13 cellular contexts compared by ENCODE assay signal in the genomic region with DNA sequence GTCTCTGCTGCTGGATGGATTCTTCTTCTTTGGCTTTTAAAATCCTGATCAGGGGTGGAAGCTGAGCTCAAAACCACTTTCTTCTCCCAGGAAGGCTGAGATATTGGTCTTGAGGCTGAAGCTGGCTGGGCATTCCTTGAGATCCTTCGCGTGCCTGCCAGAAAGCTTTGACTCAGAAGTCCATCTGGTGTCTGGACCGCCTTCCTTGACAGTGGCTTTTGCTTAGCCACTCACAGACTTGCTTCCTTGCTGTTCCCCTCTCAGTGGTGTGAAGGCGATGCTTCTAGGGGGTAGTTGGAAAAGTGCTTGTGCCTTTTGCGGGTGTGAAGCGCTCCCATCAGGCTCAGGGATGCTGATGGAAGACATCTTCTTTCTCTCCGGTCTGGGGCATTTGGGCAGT. TPM values are rescaled to one million over a fixed set of nuclear protein-coding genes. Genes with fewer than 3 reads are reported as not detected.
DNase-seq lines count a peak whose midpoint lies in the region; ATAC-seq, FAIRE-seq and TF ChIP-seq lines count a peak whose summit lies in the region.
"Had no signal": no experiment of that assay in that cellular context is flagged by ENCODE, and none has a peak within 500 bp of the region (broad histone marks: within the 10 kb centered on the region; RNA-seq: fewer than 3 reads in every experiment).

No MANE protein-coding gene starts in this region.

- no peaks in the 10 kb centered on the region for H3K9me3 ChIP-seq in heart right ventricle
- no peaks in the 10 kb centered on the region for H3K9me3 ChIP-seq in astrocyte (ENCODE audit: insufficient read depth, low read depth, low read length)
- H3K9me3 ChIP-seq in upper lobe of right lung = no peaks in the 10 kb centered on the region
- H3K9me3 ChIP-seq: ovary, testis had no signal

- intact Hi-C loops in heart right ventricle (cut with DNase I) (loop anchor here in 3 of 10 donors (5.0 to 10.0 kb wide), 4 partner anchors 65 to 1265 kb away; no protein-coding TSS in a partner anchor), cardiac septum (cut with DNase I) (no loop called here), upper lobe of right lung (cut with DNase I) (no loop called here), posterior cingulate gyrus (cut with DNase I) (no loop called here), lower leg skin (cut with DNase I; ENCODE audit: low total_unique reads) (no loop called here)

- no peaks in the 10 kb centered on the region for H3K27me3 ChIP-seq in heart right ventricle
- H3K27me3 ChIP-seq in astrocyte (ENCODE audit: insufficient read depth, low read length) = no peaks in the 10 kb centered on the region
- no peaks in the 10 kb centered on the region for H3K27me3 ChIP-seq in upper lobe of right lung
- H3K27me3 ChIP-seq: ovary, testis had no signal

- no peak for TF ChIP-seq CTCF in heart right ventricle (IDR thresholded peaks at IDR 0.05)
- TF ChIP-seq CTCF in astrocyte (IDR thresholded peaks at IDR 0.05; ENCODE audit: insufficient read depth, low read depth, low read length) = no peak
- no peak for TF ChIP-seq CTCF in foreskin fibroblast (IDR thresholded peaks at IDR 0.05; ENCODE audit: low read depth, low read length)
- no peak for TF ChIP-seq CTCF in upper lobe of right lung (IDR thresholded peaks at IDR 0.05)
- no peak for TF ChIP-seq CTCF in lower leg skin (IDR thresholded peaks at IDR 0.05)

- no peaks in the 10 kb centered on the region for H4K20me1 ChIP-seq in astrocyte (ENCODE audit: insufficient read depth, low read length)

- ATAC-seq in heart right ventricle (no peak), upper lobe of right lung (no peak)

- peaks cover 11% of the 10 kb centered on the region for H3K27me3 Mint-ChIP-seq in astrocyte (ENCODE audit: low read depth, unreplicated experiment)

- no peaks in the 10 kb centered on the region for H3K36me3 Mint-ChIP-seq in astrocyte (ENCODE audit: low read depth, unreplicated experiment)

- H2AFZ ChIP-seq in astrocyte (ENCODE audit: low read depth, low read length) = no peak overlapping the region

- no peak for DNase-seq in heart right ventricle
- no peak for DNase-seq in cardiac septum (ENCODE audit: low spot score)
- peak; percentile 84 for DNase-seq in astrocyte (ENCODE audit: low read depth)
- peak; percentile 44 to 77 for DNase-seq in foreskin fibroblast
- DNase-seq in upper lobe of right lung = peak; percentile 21
- no peak for DNase-seq in posterior cingulate gyrus
- DNase-seq in lower leg skin (ENCODE audit: low spot score in 2 of 2) = no peak
- no peak for DNase-seq in MV-4-11 (lab: John Stamatoyannopoulos, UW)
- DNase-seq: ACHN, NCI-H1092, ovary, testis had no signal

- H3K4me1 Mint-ChIP-seq in astrocyte (ENCODE audit: low read depth, unreplicated experiment) = peaks cover 20% of the 10 kb centered on the region

- H3K27ac ChIP-seq in heart right ventricle = peak overlapping the region in 6 of 10 donors; percentile 10 to 96 (median 68)
- H3K27ac ChIP-seq in astrocyte (ENCODE audit: low read depth, low read length) = no peak overlapping the region
- H3K27ac ChIP-seq in upper lobe of right lung = no peak overlapping the region
- H3K27ac ChIP-seq: ovary, testis had no signal

- no peak for TF ChIP-seq POLR2A in lower leg skin (IDR thresholded peaks at IDR 0.05)

- WGBS in heart right ventricle, 2 donors = 87 to 90% methylated on average over 7 of the region's 7 CpGs
- WGBS in lower leg skin, 2 donors = 61 to 80% methylated on average over 7 of the region's 7 CpGs

- H3K27ac Mint-ChIP-seq in astrocyte (ENCODE audit: unreplicated experiment) = no peak overlapping the region

- no peak overlapping the region for H3K4me2 ChIP-seq in astrocyte (ENCODE audit: low read length)

- peaks cover 0 to 92% (median 18%) of the 10 kb centered on the region in 9 donors for H3K36me3 ChIP-seq in heart right ventricle
- H3K36me3 ChIP-seq in astrocyte (ENCODE audit: insufficient read depth, low read length) = no peaks in the 10 kb centered on the region
- H3K36me3 ChIP-seq in upper lobe of right lung = peaks cover 5% of the 10 kb centered on the region
- H3K36me3 ChIP-seq: ovary had no signal

- H3K79me2 ChIP-seq in astrocyte (ENCODE audit: insufficient read depth, low read length) = no peaks in the 10 kb centered on the region

- no peak overlapping the region for H3K4me3 Mint-ChIP-seq in astrocyte (ENCODE audit: unreplicated experiment)

- no peak overlapping the region for H3K9ac ChIP-seq in astrocyte (ENCODE audit: low read length)

- H3K4me3 ChIP-seq in heart right ventricle = no peak overlapping the region
- no peak overlapping the region for H3K4me3 ChIP-seq in astrocyte (ENCODE audit: insufficient read depth, low read depth, low read length)
- no peak overlapping the region for H3K4me3 ChIP-seq in foreskin fibroblast (ENCODE audit: low read depth in 1 of 2, low read length in 2 of 2)
- no peak overlapping the region for H3K4me3 ChIP-seq in upper lobe of right lung
- H3K4me3 ChIP-seq in lower leg skin (ENCODE audit: low read depth, poor library complexity, severe bottlenecking) = no peak overlapping the region
- H3K4me3 ChIP-seq: lung, ovary, testis had no signal

- no peaks in the 10 kb centered on the region for H3K9me3 Mint-ChIP-seq in astrocyte (ENCODE audit: unreplicated experiment)

- peak; percentile 23 for FAIRE-seq in astrocyte (lab: Jason Lieb, UNC)

- peaks cover 18 to 80% (median 59%) of the 10 kb centered on the region in 9 donors for H3K4me1 ChIP-seq in heart right ventricle
- peaks cover 10% of the 10 kb centered on the region for H3K4me1 ChIP-seq in astrocyte (ENCODE audit: insufficient read depth, low read length)
- peaks cover 14% of the 10 kb centered on the region for H3K4me1 ChIP-seq in upper lobe of right lung

RNA-seq across cellular contexts. Expression of a gene that starts 45.9 kb away (rescaled TPM):
- total RNA-seq in heart right ventricle (100 to 1,000 TPM in 9 of 10 donors, 10 to 100 TPM in 1; 98.7 to 201 (median 140) TPM), cardiac septum (233 TPM), astrocyte (92.5 and 106 TPM in 2 replicates), upper lobe of right lung (71.1 TPM), lower leg skin (10 to 100 TPM; 10.5 to 18.2 (median 12.8) TPM)
- 100 to 1,000 TPM in 1 of 2 donors, 10 to 100 TPM in 1; 65.4 to 125 TPM for polyA plus RNA-seq in heart right ventricle

Comparison
In these comparisons a context has a peak if more than half of its experiments do, and no peak if none do; other contexts are left out.
1. DNase-seq: peak in astrocyte (single experiment), foreskin fibroblast (2 of 2) and upper lobe of right lung (single experiment); none in heart right ventricle (0 of 2), cardiac septum (single experiment), posterior cingulate gyrus (0 of 10), lower leg skin (0 of 2) and MV-4-11 (single experiment).
2. H3K27ac ChIP-seq: peak in heart right ventricle (6 of 10); none in astrocyte (single experiment) and upper lobe of right lung (single experiment).